Comparison of ENCODE assay signal across 9 cellular contexts in genomic region chr1:78333426-78334012, GRCh38.
DNase-seq lines count a peak whose midpoint lies in the region; TF ChIP-seq lines count a peak whose summit lies in the region.
"Had no signal": no experiment of that assay in that cellular context is flagged by ENCODE, and none has a peak within 500 bp of the region (broad histone marks: within the 10 kb centered on the region; RNA-seq: fewer than 3 reads in every experiment).

No MANE protein-coding gene starts in this region.

- no peak overlapping the region for H3K27ac ChIP-seq in GM23248
- H3K27ac ChIP-seq in coronary artery = no peak overlapping the region

- peak; percentile 71 for TF ChIP-seq CTCF in GM12875 (IDR thresholded peaks at IDR 0.05; ENCODE audit: borderline replicate concordance, insufficient read depth, low read depth, low read length)
- peak; percentile 24 for TF ChIP-seq CTCF in coronary artery (IDR thresholded peaks at IDR 0.05)
- peak; percentile 77 for TF ChIP-seq CTCF in osteocyte (IDR thresholded peaks at IDR 0.05)

- peaks cover 1% of the 10 kb centered on the region for H3K36me3 Mint-ChIP-seq in osteocyte (ENCODE audit: unreplicated experiment)
- no peaks in the 10 kb centered on the region for H3K36me3 Mint-ChIP-seq in activated CD4-positive, alpha-beta T cell treated with anti-CD3 and anti-CD28 coated beads, Interleukin-2, amount 10 ng/mL, durations not matched to agents 7 days and 5 days (ENCODE audit: low read depth)

- no peak overlapping the region for H2AFZ ChIP-seq in GM23248

- in situ Hi-C loops in GM23248 (cut with MboI) = no loop called here

- H3K9me3 Mint-ChIP-seq in osteocyte (ENCODE audit: unreplicated experiment) = no peaks in the 10 kb centered on the region
- no peaks in the 10 kb centered on the region for H3K9me3 Mint-ChIP-seq in activated CD4-positive, alpha-beta T cell treated with anti-CD3 and anti-CD28 coated beads, Interleukin-2, amount 10 ng/mL, durations not matched to agents 7 days and 5 days
- H3K9me3 Mint-ChIP-seq: T-helper 1 cell treated with Interleukin-12 subunit alpha and Interleukin-12 subunit beta and Interleukin-4 antibody, amounts not matched to agents 30 μg/mL and 1 μg/mL, for 36 hours had no signal

- no peaks in the 10 kb centered on the region for H3K27me3 ChIP-seq in GM23248 (replicated peaks; ENCODE audit: insufficient read depth)

- no peaks in the 10 kb centered on the region for H4K20me1 ChIP-seq in GM23248 (ENCODE audit: insufficient read depth)

- peak; percentile 35 for DNase-seq in GM23248
- peak; percentile 46 for DNase-seq in LoVo (ENCODE audit: low spot score)
- DNase-seq in coronary artery (ENCODE audit: low spot score) = no peak
- DNase-seq in osteocyte (ENCODE audit: extremely low spot score, unreplicated experiment) = no peak
- no peak for DNase-seq in NCI-H446 treated with DMSO at 0.1 percent for 48 hours (lab: John Stamatoyannopoulos, UW)
- DNase-seq in activated CD4-positive, alpha-beta T cell treated with anti-CD3 and anti-CD28 coated beads, Interleukin-2, amount 10 ng/mL, durations not matched to agents 7 days and 5 days = no peak
- no peak for DNase-seq in SK-N-DZ (ENCODE audit: low spot score)

- no peaks in the 10 kb centered on the region for H3K36me3 ChIP-seq in GM23248 (ENCODE audit: low read depth)

- 75 to 86% methylated on average over 5 of the region's 5 CpGs for WGBS in GM23248 (ENCODE audit: low coverage in 1 of 2, low lambda C conversion rate in 2 of 2, missing lambda C conversion rate in 2 of 2), 2 experiments

- H3K4me1 Mint-ChIP-seq in osteocyte (ENCODE audit: unreplicated experiment) = peaks cover 3% of the 10 kb centered on the region
- H3K4me1 Mint-ChIP-seq in activated CD4-positive, alpha-beta T cell treated with anti-CD3 and anti-CD28 coated beads, Interleukin-2, amount 10 ng/mL, durations not matched to agents 7 days and 5 days = no peaks in the 10 kb centered on the region

- no peak overlapping the region for H3K4me3 Mint-ChIP-seq in osteocyte (ENCODE audit: unreplicated experiment)
- no peak overlapping the region for H3K4me3 Mint-ChIP-seq in activated CD4-positive, alpha-beta T cell treated with anti-CD3 and anti-CD28 coated beads, Interleukin-2, amount 10 ng/mL, durations not matched to agents 7 days and 5 days
- H3K4me3 Mint-ChIP-seq: T-helper 1 cell treated with Interleukin-12 subunit alpha and Interleukin-12 subunit beta and Interleukin-4 antibody, amounts not matched to agents 30 μg/mL and 1 μg/mL, for 36 hours had no signal

- H3K79me2 ChIP-seq in GM23248 (ENCODE audit: insufficient read depth) = no peaks in the 10 kb centered on the region

- H3K9me2 ChIP-seq in GM23248 (ENCODE audit: insufficient read depth) = no peaks in the 10 kb centered on the region

- H3K27me3 Mint-ChIP-seq in osteocyte (ENCODE audit: unreplicated experiment) = peaks cover 13% of the 10 kb centered on the region
- H3K27me3 Mint-ChIP-seq in activated CD4-positive, alpha-beta T cell treated with anti-CD3 and anti-CD28 coated beads, Interleukin-2, amount 10 ng/mL, durations not matched to agents 7 days and 5 days = peaks cover 6% of the 10 kb centered on the region

- POLR2A ChIA-PET in activated CD4-positive, alpha-beta T cell treated with anti-CD3 and anti-CD28 coated beads, Interleukin-2, amount 10 ng/mL, durations not matched to agents 7 days and 5 days (lab: Charles Lee) = no interaction called here

- no peak overlapping the region for H3K9ac ChIP-seq in GM23248

- H3K9me3 ChIP-seq in GM23248 (ENCODE audit: low read depth) = no peaks in the 10 kb centered on the region

- no peak overlapping the region for H3K4me3 ChIP-seq in GM12875 (ENCODE audit: low read depth, low read length)
- H3K4me3 ChIP-seq in GM23248 = no peak overlapping the region
- no peak overlapping the region for H3K4me3 ChIP-seq in coronary artery

- 0 out of 2 replicates have a peak, but pooled peaks cover 7% of the 10 kb centered on the region for H3K4me1 ChIP-seq in GM23248 (ENCODE audit: insufficient read depth)

- CTCF ChIA-PET in activated CD4-positive, alpha-beta T cell treated with anti-CD3 and anti-CD28 coated beads, Interleukin-2, amount 10 ng/mL, durations not matched to agents 7 days and 5 days (lab: Charles Lee) = interaction anchor here (0.6 to 0.7 kb wide), 2 partner anchors 65 to 233 kb away, joined by 3 read pairs; no protein-coding TSS in a partner anchor

- H3K27ac Mint-ChIP-seq in osteocyte (ENCODE audit: unreplicated experiment) = no peak overlapping the region
- H3K27ac Mint-ChIP-seq in activated CD4-positive, alpha-beta T cell treated with anti-CD3 and anti-CD28 coated beads, Interleukin-2, amount 10 ng/mL, durations not matched to agents 7 days and 5 days = no peak overlapping the region
- H3K27ac Mint-ChIP-seq: T-helper 1 cell treated with Interleukin-12 subunit alpha and Interleukin-12 subunit beta and Interleukin-4 antibody, amounts not matched to agents 30 μg/mL and 1 μg/mL, for 36 hours had no signal

- H3K4me2 ChIP-seq in GM23248 (ENCODE audit: unreplicated experiment) = no peak overlapping the region

- peaks cover 9% of the 10 kb centered on the region; the same call in 1 of the 2 replicates for H3F3A ChIP-seq in GM23248 (ENCODE audit: insufficient read depth)

Comparison
In these comparisons a context has a peak if more than half of its experiments do, and no peak if none do; other contexts are left out.
1. CTCF ChIP-seq: peak in every context shown above with its lines; median percentile 77 in osteocyte; 71 in GM12875; 24 in coronary artery.
2. DNase-seq: peak in GM23248 (single experiment) and LoVo (single experiment); none in coronary artery (single experiment), osteocyte (single experiment), NCI-H446 treated with DMSO at 0.1 percent for 48 hours (single experiment), activated CD4-positive, alpha-beta T cell treated with anti-CD3 and anti-CD28 coated beads, Interleukin-2, amount 10 ng/mL, durations not matched to agents 7 days and 5 days (single experiment) and SK-N-DZ (single experiment).